Comparison of ENCODE assay signal across 13 cellular contexts in the genomic region with DNA sequence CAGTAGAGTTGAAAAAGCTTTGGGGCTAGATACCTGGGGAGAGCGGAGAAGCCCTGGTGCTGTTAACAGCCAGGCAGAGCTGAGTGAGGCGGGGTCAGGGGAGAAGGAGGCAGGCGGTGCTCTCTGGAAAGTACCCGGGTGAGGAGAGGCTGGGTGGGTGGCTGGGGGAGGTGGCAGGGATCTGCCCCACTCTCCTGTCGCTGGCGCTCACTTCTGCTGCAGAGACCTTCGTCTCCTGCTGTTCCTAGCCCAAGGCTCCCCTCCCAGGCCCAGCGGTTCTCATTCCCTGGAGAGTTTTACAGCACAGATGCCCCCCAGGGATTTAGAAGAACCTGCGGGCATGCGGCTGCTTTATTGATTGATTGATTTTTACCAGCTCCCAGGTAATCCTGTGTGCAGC.
"Had no signal": no experiment of that assay in that cellular context is flagged by ENCODE, and none has a peak within 500 bp of the region (broad histone marks: within the 10 kb centered on the region; RNA-seq: fewer than 3 reads in every experiment).

No MANE protein-coding gene starts in this region.

- DNase-seq: activated B cell treated with CpG ODN at 0.5 μM for 24 hours; activated CD4-positive, alpha-beta T cell treated with anti-CD3 and anti-CD28 coated beads, Interleukin-2, amount 10 ng/mL, durations not matched to agents 24 days and 14 days; activated CD8-positive, alpha-beta T cell treated with anti-CD3 and anti-CD28 coated beads, Interleukin-2, amount 10 ng/mL, durations not matched to agents 7 days and 5 days; activated gamma-delta T cell treated with Interleukin-2 at 50 U/mL for 16 hours; amygdala; body of pancreas; caudate nucleus; foreskin keratinocyte; immature natural killer cell had no signal

- H3K9me3 ChIP-seq: tibial nerve had no signal

- FAIRE-seq: colon, TTC549 had no signal

- H3K4me1 ChIP-seq: body of pancreas, foreskin keratinocyte, tibial nerve had no signal

- H3K36me3 ChIP-seq: tibial nerve had no signal

- H3K27ac ChIP-seq: body of pancreas, foreskin keratinocyte, tibial nerve had no signal

- ATAC-seq: activated CD8-positive, alpha-beta T cell treated with anti-CD3 and anti-CD28 coated beads, Interleukin-2, amount 10 ng/mL, durations not matched to agents 7 days and 5 days; body of pancreas; foreskin keratinocyte; stimulated activated memory B cell treated with anti-CD40 and anti-IgM and Interleukin-4, amounts not matched to agents 10 μg/mL and 1 μg/mL and 100 μg/mL, for 72 hours had no signal

- H3K4me3 ChIP-seq: body of pancreas, tibial nerve had no signal

- H3K27me3 ChIP-seq: body of pancreas had no signal
